In genomic region chr5:56422060-56422762, GRCh38 we compare ENCODE assay signal across 19 cellular contexts.
DNase-seq lines count a peak whose midpoint lies in the region; ATAC-seq and TF ChIP-seq lines count a peak whose summit lies in the region.
"Had no signal": no experiment of that assay in that cellular context is flagged by ENCODE, and none has a peak within 500 bp of the region (broad histone marks: within the 10 kb centered on the region; RNA-seq: fewer than 3 reads in every experiment).

No MANE protein-coding gene starts in this region.

- POLR2A ChIA-PET in HCT116 (lab: Charles Lee) (no interaction called here), PC-9 (lab: Charles Lee; ENCODE audit: unreplicated experiment) (interaction anchor here (0.6 kb wide), 1 partner anchor 1766 kb away, joined by 10 read pairs; no protein-coding TSS in a partner anchor)

- H3K4me2 ChIP-seq in HCT116 (ENCODE audit: low read length), result no peak overlapping the region
- H3K4me2 ChIP-seq in PC-9, result peak overlapping the region; percentile 60
- no peak overlapping the region for H3K4me2 ChIP-seq in smooth muscle cell

- H3K36me3 Mint-ChIP-seq in activated naive CD4-positive, alpha-beta T cell treated with anti-CD3 and anti-CD28 coated beads, Interleukin-2, amount 50 U/mL, for 72 hours, result peaks cover 5 to 33% of the 10 kb centered on the region in 2 donors

- intact Hi-C loops in HCT116 (cut with micrococcal nuclease), result no loop called here
- intact Hi-C loops in PC-9 (cut with micrococcal nuclease; ENCODE audit: unreplicated experiment), result loop anchor here (5.0 kb wide), 1 partner anchor 140 kb away; no protein-coding TSS in a partner anchor

- H3K9ac ChIP-seq in HCT116 (ENCODE audit: low read length) (no peak overlapping the region), smooth muscle cell (ENCODE audit: low read depth) (no peak overlapping the region)

- H3K36me3 ChIP-seq in HCT116 (ENCODE audit: control insufficient read depth in 1 of 2, insufficient read depth in 2 of 2, low read length in 2 of 2) (no peaks in the 10 kb centered on the region), PC-9 (ENCODE audit: low read depth) (no peaks in the 10 kb centered on the region), smooth muscle cell (ENCODE audit: low read depth) (no peaks in the 10 kb centered on the region), brain microvascular endothelial cell (replicated peaks) (no peaks in the 10 kb centered on the region)

- no peak overlapping the region for H3K27ac Mint-ChIP-seq in activated naive CD4-positive, alpha-beta T cell treated with anti-CD3 and anti-CD28 coated beads, Interleukin-2, amount 50 U/mL, for 72 hours
- H3K27ac Mint-ChIP-seq: activated naive CD4-positive, alpha-beta T cell treated with anti-CD3 and anti-CD28 coated beads, Interleukin-2, amount 10 ng/mL, durations not matched to agents 7 days and 5 days; B cell; nephron progenitor cell; T-helper 1 cell treated with Interleukin-12 subunit alpha and Interleukin-12 subunit beta and Interleukin-4 antibody, amounts not matched to agents 30 μg/mL and 1 μg/mL, for 36 hours had no signal

- TF ChIP-seq RAD21 in HCT116 (IDR thresholded peaks at IDR 0.05; ENCODE audit: low read depth), result no peak

- in situ Hi-C loops in brain microvascular endothelial cell (cut with HindIII; ENCODE audit: low pct_ligation_motif_present, low sequenced_read_pairs), result no loop called here

- TF ChIP-seq CTCF in HCT116 (IDR thresholded peaks at IDR 0.05 in 2 of 3, conservative IDR thresholded peaks at IDR 0.05 in 1 of 3; ENCODE audit: borderline replicate concordance in 1 of 3, insufficient read depth in 1 of 3, low read depth in 2 of 3, low read length in 2 of 3) (no peak), PC-9 (conservative IDR thresholded peaks at IDR 0.05) (no peak), smooth muscle cell (IDR thresholded peaks at IDR 0.05; ENCODE audit: borderline replicate concordance, insufficient read depth, poor library complexity, severe bottlenecking) (no peak), brain microvascular endothelial cell (IDR thresholded peaks at IDR 0.05; ENCODE audit: low read depth, low read length, missing control alignments) (no peak), omental fat pad (IDR thresholded peaks at IDR 0.05) (no peak)

- H3K4me3 ChIP-seq in HCT116 (replicated peaks in 1 of 2; ENCODE audit: low read depth in 1 of 2, low read length in 2 of 2) (no peak overlapping the region), PC-9 (no peak overlapping the region), smooth muscle cell (no peak overlapping the region), brain microvascular endothelial cell (ENCODE audit: low read depth, low read length) (no peak overlapping the region)

- H2AFZ ChIP-seq in HCT116 (ENCODE audit: low read depth, low read length, poor library complexity, severe bottlenecking) (no peak overlapping the region), PC-9 (no peak overlapping the region), smooth muscle cell (ENCODE audit: low read depth) (peak overlapping the region; percentile 3)

- H3F3A ChIP-seq in PC-9 (ENCODE audit: insufficient read depth, low read depth), result peaks cover 14% of the 10 kb centered on the region; the same call in 1 of the 2 replicates
- H3F3A ChIP-seq in smooth muscle cell (ENCODE audit: low read depth), result no peaks in the 10 kb centered on the region

- H3K9me3 ChIP-seq in HCT116 (ENCODE audit: control insufficient read depth in 1 of 2, insufficient read depth in 1 of 2, low read depth in 1 of 2, low read length in 2 of 2), result peaks cover 5 to 9% of the 10 kb centered on the region in 2 experiments; a peak in 2 of 4 replicates
- H3K9me3 ChIP-seq in PC-9 (ENCODE audit: insufficient read depth, low read depth), result peaks cover 40% of the 10 kb centered on the region
- H3K9me3 ChIP-seq in smooth muscle cell (replicated peaks; ENCODE audit: low read depth), result no peaks in the 10 kb centered on the region

- no peaks in the 10 kb centered on the region for H4K20me1 ChIP-seq in HCT116 (ENCODE audit: insufficient read depth)
- no peaks in the 10 kb centered on the region for H4K20me1 ChIP-seq in PC-9 (ENCODE audit: insufficient read depth)
- H4K20me1 ChIP-seq in smooth muscle cell (ENCODE audit: low read depth), result no peaks in the 10 kb centered on the region

- no peak overlapping the region for H3K27ac ChIP-seq in HCT116 (ENCODE audit: low read depth, low read length)
- H3K27ac ChIP-seq in PC-9, result peak overlapping the region; percentile 2; the same call in 1 of the 2 replicates
- no peak overlapping the region for H3K27ac ChIP-seq in smooth muscle cell (ENCODE audit: low read depth)
- no peak overlapping the region for H3K27ac ChIP-seq in brain microvascular endothelial cell

- RAD21 ChIA-PET in HCT116 (lab: Charles Lee; ENCODE audit: low non-redundant PET in 1 of 2, low total read pairs in 2 of 2, uncharacterized antibody in 2 of 2, unreplicated experiment in 2 of 2), result no interaction called here

- DNase-seq in HCT116 (ENCODE audit: low read depth, low spot score) (peak; percentile 6), PC-9 (peak; percentile 60 to 82), kidney tubule cell (ENCODE audit: low spot score) (peak; percentile 21), smooth muscle cell (lab: John Stamatoyannopoulos, UW; ENCODE audit: unreplicated experiment) (no peak), brain microvascular endothelial cell (no peak), omental fat pad (ENCODE audit: low spot score) (no peak), HK-2 (ENCODE audit: unreplicated experiment) (no peak)
- DNase-seq in activated naive CD4-positive, alpha-beta T cell treated with anti-CD3 and anti-CD28 coated beads, Interleukin-2, amount 50 U/mL, for 72 hours (ENCODE audit: low spot score in 2 of 2), result no peak
- DNase-seq: activated CD4-positive, alpha-beta T cell treated with anti-CD3 and anti-CD28 coated beads for 48 hours; activated naive CD4-positive, alpha-beta T cell treated with anti-CD3 and anti-CD28 coated beads, Interleukin-2, amount 10 ng/mL, durations not matched to agents 7 days and 5 days; DMS 273 treated with DMSO at 0.1 percent for 48 hours; hypothalamus; Kasumi-1; NCI-H2081; nephron progenitor cell; NK-92 treated with Interleukin-12 subunit alpha and Interleukin-12 subunit beta, amount 100 ng/mL, for 24 hours; Right ventricle myocardium superior had no signal

- H3K9me2 ChIP-seq in HCT116 (ENCODE audit: insufficient read depth), result no peaks in the 10 kb centered on the region
- H3K9me2 ChIP-seq in PC-9 (ENCODE audit: insufficient read depth), result no peaks in the 10 kb centered on the region

- WGBS in smooth muscle cell (ENCODE audit: low lambda C conversion rate), result 89% methylated on average over 5 of the region's 5 CpGs

- CTCF ChIA-PET in HCT116 (lab: Charles Lee) (no interaction called here), PC-9 (lab: Charles Lee) (interaction anchor here (0.7 kb wide), 1 partner anchor 200 kb away, joined by 15 read pairs; no protein-coding TSS in a partner anchor)

- H3K4me1 ChIP-seq in HCT116 (ENCODE audit: control insufficient read depth in 1 of 2, insufficient read depth in 2 of 2, low read length in 2 of 2) (peaks cover 8% of the 10 kb centered on the region in 2 experiments; a peak in 2 of 4 replicates), PC-9 (replicated peaks; ENCODE audit: insufficient read depth) (peaks cover 24% of the 10 kb centered on the region), smooth muscle cell (ENCODE audit: low read depth) (no peaks in the 10 kb centered on the region)

- TF ChIP-seq POLR2A in HCT116 (IDR thresholded peaks at IDR 0.05; ENCODE audit: borderline replicate concordance, extremely low read depth, insufficient read depth, insufficient read length), result no peak

- peaks cover 17 to 18% of the 10 kb centered on the region in 2 donors for H3K9me3 Mint-ChIP-seq in activated naive CD4-positive, alpha-beta T cell treated with anti-CD3 and anti-CD28 coated beads, Interleukin-2, amount 50 U/mL, for 72 hours

- ATAC-seq in HCT116 (peak; percentile 60; the same call in 1 of the 2 replicates), omental fat pad (ENCODE audit: low FRiP score) (no peak)
- no peak for ATAC-seq in activated naive CD4-positive, alpha-beta T cell treated with anti-CD3 and anti-CD28 coated beads, Interleukin-2, amount 50 U/mL, for 72 hours

- no peaks in the 10 kb centered on the region for H3K27me3 ChIP-seq in HCT116 (ENCODE audit: insufficient read depth, low read length)
- no peaks in the 10 kb centered on the region for H3K27me3 ChIP-seq in PC-9 (ENCODE audit: insufficient read depth, low read depth)
- no peaks in the 10 kb centered on the region for H3K27me3 ChIP-seq in smooth muscle cell (ENCODE audit: low read depth)
- no peaks in the 10 kb centered on the region for H3K27me3 ChIP-seq in brain microvascular endothelial cell (replicated peaks)

- BruUV-seq in HCT116 (replicated peaks; lab: Mats Ljungman, UMichigan) (no TSS peak), PC-9 (replicated peaks; lab: Mats Ljungman, UMichigan) (no TSS peak)

- H3K79me2 ChIP-seq in HCT116 (ENCODE audit: insufficient read depth, low read length), result no peaks in the 10 kb centered on the region
- no peaks in the 10 kb centered on the region for H3K79me2 ChIP-seq in PC-9 (ENCODE audit: low read depth)
- H3K79me2 ChIP-seq in smooth muscle cell (ENCODE audit: low read depth), result no peaks in the 10 kb centered on the region

TF ChIP-seq in HCT116, 20 proteins besides CTCF, POLR2A, EP300 and RAD21:
- 0 out of 2 replicates have a peak, but pooled peaks have one; percentile 27 for TF ChIP-seq SP1 (IDR thresholded peaks at IDR 0.05; ENCODE audit: low read depth)
- no peak for TF ChIP-seq SRF (IDR thresholded peaks at IDR 0.05; ENCODE audit: low read depth)

Comparison
In these comparisons a context has a peak if more than half of its experiments do, and no peak if none do; other contexts are left out.
1. DNase-seq: peak in HCT116 (single experiment), PC-9 (2 of 2) and kidney tubule cell (single experiment); none in smooth muscle cell (single experiment), brain microvascular endothelial cell (single experiment), omental fat pad (single experiment), HK-2 (single experiment) and activated naive CD4-positive, alpha-beta T cell treated with anti-CD3 and anti-CD28 coated beads, Interleukin-2, amount 50 U/mL, for 72 hours (0 of 2).